ENCODE assay signal across 1 cellular context in genomic region chr6:157677235-157677634, GRCh38.
TF ChIP-seq lines count a peak whose summit lies in the region.

No MANE protein-coding gene starts in this region.

TF ChIP-seq in SK-N-SH, 30 proteins besides CTCF, POLR2A, EP300 and RAD21:
- TF ChIP-seq REST (IDR thresholded peaks at IDR 0.05; ENCODE audit: low read depth, low read length) (peak; percentile 62), TAF1 (IDR thresholded peaks at IDR 0.05; ENCODE audit: borderline replicate concordance, low read depth, low read length) (no peak), PBX3 (IDR thresholded peaks at IDR 0.05) (no peak), FOSL2 (IDR thresholded peaks at IDR 0.05; ENCODE audit: borderline replicate concordance, low read depth) (no peak), TEAD4 (IDR thresholded peaks at IDR 0.05; ENCODE audit: borderline replicate concordance, insufficient read depth) (no peak), SIN3A (IDR thresholded peaks at IDR 0.05; ENCODE audit: borderline replicate concordance, low read depth, low read length) (no peak), USF1 (IDR thresholded peaks at IDR 0.05; ENCODE audit: borderline replicate concordance, low read depth) (no peak)
